Comparison of ENCODE assay signal across 11 cellular contexts in the genomic region with DNA sequence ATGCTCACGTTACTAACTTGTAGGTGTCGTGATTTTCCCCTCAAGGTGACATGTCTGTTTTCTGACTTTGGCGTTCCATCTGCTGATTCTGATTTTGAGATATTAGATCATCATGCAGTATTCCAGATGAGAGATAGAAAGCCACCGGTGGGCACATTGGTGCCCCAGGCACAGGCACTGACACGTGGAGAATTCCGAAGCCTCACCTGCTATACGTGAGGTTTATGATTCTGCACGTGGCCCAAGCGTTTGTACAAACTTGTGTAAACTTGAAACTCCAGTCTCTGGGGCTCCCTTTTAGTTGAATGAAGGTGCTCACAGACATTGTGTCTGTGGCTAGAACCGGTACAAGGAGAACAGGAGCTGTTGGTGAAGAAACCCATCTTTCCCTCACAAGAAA.
"Had no signal": no experiment of that assay in that cellular context is flagged by ENCODE, and none has a peak within 500 bp of the region (broad histone marks: within the 10 kb centered on the region; RNA-seq: fewer than 3 reads in every experiment).

No MANE protein-coding gene starts in this region.

- H3K9ac ChIP-seq: GM23248 had no signal

- H3K4me1 ChIP-seq: HAP-1 had no signal

- H2AFZ ChIP-seq: GM23248, GM23338 had no signal

- DNase-seq: GM23248, GOT3, H7, H9, HCEC 1CT, HFFc6 had no signal

- ATAC-seq: GM23338, HCT116 had no signal

- H3K9me3 ChIP-seq: HAP-1 had no signal

- H3K27ac ChIP-seq: GM23248 had no signal

- FAIRE-seq: H1, H54 had no signal

- H3K4me2 ChIP-seq: GM23338 had no signal

- H3K36me3 ChIP-seq: HAP-1 had no signal

- H3K4me3 ChIP-seq: GM23248, GM23338, HAP-1 had no signal
